8 cellular contexts compared by ENCODE assay signal in the genomic region with DNA sequence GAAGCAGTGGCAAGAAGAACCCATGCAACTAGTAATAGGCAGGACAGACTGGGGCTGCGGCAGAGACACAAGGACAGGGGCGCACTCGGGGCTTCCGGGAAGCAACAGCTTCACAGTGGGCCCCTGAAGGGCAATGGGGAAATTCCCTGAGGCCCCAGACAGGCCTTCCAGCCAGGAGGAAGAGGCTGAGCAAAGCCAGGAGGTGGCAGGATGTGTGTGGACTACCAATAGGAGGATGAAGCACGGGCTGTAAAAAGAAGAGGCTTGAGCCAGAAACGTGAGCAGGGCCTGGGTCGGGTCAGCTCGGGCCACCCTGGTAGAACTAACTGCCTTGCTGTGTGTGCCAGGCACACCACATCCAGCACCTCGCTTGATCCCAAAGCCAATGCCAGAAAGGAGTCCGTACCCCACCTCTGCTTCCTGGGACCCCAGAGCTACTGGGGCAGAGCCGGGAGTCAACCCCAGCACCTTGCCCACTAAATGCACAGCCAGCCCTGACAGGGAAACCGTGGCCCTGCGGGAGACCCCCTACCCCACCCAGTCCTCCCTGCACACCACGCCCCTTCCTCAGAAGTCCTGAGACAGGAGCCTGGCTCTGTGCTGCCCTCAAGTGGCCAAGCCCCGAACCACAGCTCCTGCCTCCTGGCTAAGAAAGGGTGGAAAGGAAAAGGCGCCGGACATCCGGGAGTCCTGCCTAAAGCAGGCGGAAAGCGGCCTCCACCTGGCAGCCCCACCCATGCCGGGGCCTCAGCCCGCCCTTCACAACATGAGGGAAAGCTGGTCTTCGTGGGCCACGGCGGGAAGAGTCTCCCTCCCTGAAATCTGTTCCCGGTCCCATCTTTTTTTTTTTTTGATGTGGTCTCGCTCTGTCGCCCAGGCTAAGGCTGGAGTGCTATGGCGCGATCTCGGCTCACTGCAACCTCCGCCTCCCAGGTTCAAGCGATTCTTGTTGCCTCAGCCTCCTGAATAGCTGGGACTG. TPM values are rescaled to one million over a fixed set of nuclear protein-coding genes. Genes with fewer than 3 reads are reported as not detected.
DNase-seq lines count a peak whose midpoint lies in the region; ATAC-seq and TF ChIP-seq lines count a peak whose summit lies in the region.

No MANE protein-coding gene starts in this region.

- TF ChIP-seq CTCF in HFFc6 (IDR thresholded peaks at IDR 0.05) (peak; percentile 98), astrocyte of the cerebellum (IDR thresholded peaks at IDR 0.05; ENCODE audit: low read depth, low read length, missing control alignments) (peak; percentile 99), gastrocnemius medialis (IDR thresholded peaks at IDR 0.05 in 4 of 5, conservative IDR thresholded peaks at IDR 0.05 in 1 of 5) (peak; percentile 85 to 98 (median 93))

- peak overlapping the region; percentile 52 for H3K27ac Mint-ChIP-seq in HFFc6

- H3K4me1 Mint-ChIP-seq in HFFc6 (ENCODE audit: low read depth) = peaks cover 19% of the 10 kb centered on the region

- intact Hi-C loops in gastrocnemius medialis (cut with DNase I; ENCODE audit: low total_unique reads) = loop anchor here (1.0 to 5.0 kb wide), 3 partner anchors 59 to 106 kb away; partner anchors contain the start of gene RNF11

- TF ChIP-seq POLR2A in gastrocnemius medialis (IDR thresholded peaks at IDR 0.05) = no peak

- H3K4me1 ChIP-seq in gastrocnemius medialis = peaks cover 5 to 12% of the 10 kb centered on the region in 2 donors

- no peaks in the 10 kb centered on the region for H3K9me3 ChIP-seq in gastrocnemius medialis

- DNase-seq in ELR (ENCODE audit: low read depth) = peak; percentile 82
- peak; percentile 62 for DNase-seq in HFFc6
- DNase-seq in NCI-H187 treated with DMSO at 0.1 percent for 48 hours (lab: John Stamatoyannopoulos, UW) = peak; percentile 19
- DNase-seq in T-helper 9 cell = peak; percentile 64
- peak; percentile 45 for DNase-seq in astrocyte of the cerebellum (ENCODE audit: low read depth)
- peak in 49 of 51 donors; percentile 11 to 86 (median 61) for DNase-seq in hypothalamus (lab: John Stamatoyannopoulos, UW)
- DNase-seq in gastrocnemius medialis = peak; percentile 57 to 80

- peak overlapping the region; percentile 61; the same call in 1 of the 2 replicates for H3K4me3 Mint-ChIP-seq in HFFc6

- no peaks in the 10 kb centered on the region for H3K27me3 ChIP-seq in gastrocnemius medialis

- peaks cover 5% of the 10 kb centered on the region for H3K27me3 Mint-ChIP-seq in HFFc6 (ENCODE audit: insufficient read depth)

- no peak overlapping the region for H3K4me3 ChIP-seq in astrocyte of the cerebellum (ENCODE audit: low read depth, low read length)
- H3K4me3 ChIP-seq in gastrocnemius medialis = peak overlapping the region; percentile 54 to 71 (median 66)

- no peaks in the 10 kb centered on the region for H3K36me3 Mint-ChIP-seq in HFFc6 (ENCODE audit: low read depth)

- no peaks in the 10 kb centered on the region for H3K36me3 ChIP-seq in gastrocnemius medialis

- H3K9me3 Mint-ChIP-seq in HFFc6 = no peaks in the 10 kb centered on the region

- H3K27ac ChIP-seq in gastrocnemius medialis = peak overlapping the region in 1 of 4 donors; percentile 35

- ATAC-seq in gastrocnemius medialis = peak; percentile 73 to 80
- no peak for ATAC-seq in HG03039 (IDR thresholded peaks at IDR 0.05; ENCODE audit: unreplicated experiment)

- in situ Hi-C loops in astrocyte of the cerebellum (cut with HindIII; ENCODE audit: low sequenced_read_pairs) = no loop called here
- in situ Hi-C loops in gastrocnemius medialis (cut with MboI; ENCODE audit: low sequenced_read_pairs in 4 of 4) = loop anchor here in 1 of 4 donors (25.0 kb wide), 1 partner anchor 109 kb away; no protein-coding TSS in a partner anchor

RNA-seq across cellular contexts. Expression of gene TTC39A, which starts 33.7 kb away (rescaled TPM):
- total RNA-seq in HFFc6 (2021; fragmentation: NEBNext Ultra II Directional; extraction: Animal tissue kit (Norgen Biotek cat#: 25700)) = under 1 TPM in 4 of 6 experiments, not detected in 2; 0.10 to 0.52 (median 0.17) TPM
- 10 to 100 TPM in 2 of 4 donors, 1 to 10 TPM in 2; 4.1 to 13.1 (median 8.2) TPM for total RNA-seq in gastrocnemius medialis

Comparison
In these comparisons a context has a peak if more than half of its experiments do, and no peak if none do; other contexts are left out.
1. DNase-seq: peak in every context shown above with its lines; median percentile 82 in ELR; 68 in gastrocnemius medialis; 64 in T-helper 9 cell; 62 in HFFc6; 61 in hypothalamus; 45 in astrocyte of the cerebellum; 19 in NCI-H187 treated with DMSO at 0.1 percent for 48 hours.